Comparison of ENCODE assay signal across 1 cellular context in the genomic region with DNA sequence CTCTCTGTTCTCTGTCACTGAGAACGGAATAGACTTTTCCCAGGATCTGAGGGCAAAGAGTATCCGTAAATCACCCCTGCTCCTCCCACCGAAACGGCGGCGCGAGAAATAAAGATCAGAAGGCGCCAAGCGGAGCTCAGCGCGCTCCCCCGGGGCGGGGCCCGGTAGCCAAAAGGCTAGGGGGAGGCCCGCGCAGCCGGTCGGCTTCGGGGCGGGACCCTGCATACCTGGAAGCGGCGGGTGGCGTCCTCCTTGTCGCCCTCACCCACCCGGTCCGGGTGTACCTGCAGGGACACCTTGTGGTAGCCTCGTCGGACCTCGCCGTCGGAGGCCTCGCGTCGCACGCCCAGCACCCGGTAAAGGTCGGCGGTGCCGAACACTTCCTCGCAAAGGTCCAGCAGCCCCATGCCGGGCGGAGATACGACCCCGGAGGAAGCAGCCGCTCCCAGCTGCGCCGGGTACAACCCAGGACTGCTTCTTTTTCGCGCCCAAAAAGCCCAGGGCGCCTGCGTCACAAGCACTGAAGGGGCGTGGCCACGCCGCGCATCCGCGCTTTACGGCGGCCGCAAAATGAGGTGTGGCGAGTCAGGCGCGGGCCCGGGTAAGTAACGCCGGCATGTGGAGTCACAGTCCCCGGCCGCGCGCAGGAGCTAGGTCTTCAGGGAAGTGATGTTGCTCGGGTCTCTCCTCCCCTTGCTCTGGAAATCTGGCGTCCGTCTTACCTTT.
TF ChIP-seq lines count a peak whose summit lies in the region.

A gene with protein sequence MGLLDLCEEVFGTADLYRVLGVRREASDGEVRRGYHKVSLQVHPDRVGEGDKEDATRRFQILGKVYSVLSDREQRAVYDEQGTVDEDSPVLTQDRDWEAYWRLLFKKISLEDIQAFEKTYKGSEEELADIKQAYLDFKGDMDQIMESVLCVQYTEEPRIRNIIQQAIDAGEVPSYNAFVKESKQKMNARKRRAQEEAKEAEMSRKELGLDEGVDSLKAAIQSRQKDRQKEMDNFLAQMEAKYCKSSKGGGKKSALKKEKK (minus strand): TSS at position 473 of the 726 bp plus-strand sequence. CDS start 66 bp downstream, at position 407.

TF ChIP-seq in K562, 482 proteins besides CTCF, POLR2A, EP300 and RAD21 (continued from another document and continues in another):
- TF ChIP-seq HMGN3 (IDR thresholded peaks at IDR 0.05; ENCODE audit: borderline replicate concordance, extremely low read depth, insufficient read length, low read depth, low read length) (peak; percentile 98), U2AF2 (optimal IDR thresholded peaks at IDR 0.05; ENCODE audit: low read depth, low read length) (no peak), ZNF75A (CRISPR knock-in tag; IDR thresholded peaks at IDR 0.05) (peak; percentile 55; the same call in 1 of the 2 replicates), HIVEP1 (CRISPR knock-in tag; IDR thresholded peaks at IDR 0.05) (0 out of 2 replicates have a peak, but pooled peaks have one; percentile 18), CBFB (CRISPR knock-in tag; IDR thresholded peaks at IDR 0.05) (peak; percentile 74; the same call in 1 of the 2 replicates), ZNF76 (CRISPR knock-in tag; IDR thresholded peaks at IDR 0.05; ENCODE audit: borderline replicate concordance) (peak; percentile 82; the same call in 1 of the 2 replicates), ZNF274 (IDR thresholded peaks at IDR 0.05; ENCODE audit: borderline replicate concordance, low read depth, low read length) (no peak), MECOM (CRISPR knock-in tag; IDR thresholded peaks at IDR 0.05) (no peak), NCOA2 (IDR thresholded peaks at IDR 0.05; ENCODE audit: partially characterized antibody in 2 of 2) (no peak), CCAR2 (IDR thresholded peaks at IDR 0.05; ENCODE audit: low read depth, low read length) (no peak), PTTG1 (tag; IDR thresholded peaks at IDR 0.05; ENCODE audit: low read depth) (no peak), SPI1 (IDR thresholded peaks at IDR 0.05; ENCODE audit: borderline replicate concordance, low read depth, low read length) (peak; percentile 46; the same call in 1 of the 2 replicates), ZNF695 (CRISPR knock-in tag; IDR thresholded peaks at IDR 0.05) (0 out of 2 replicates have a peak, but pooled peaks have one; percentile 49), NFATC3 (IDR thresholded peaks at IDR 0.05) (no peak), ZNF12 (CRISPR knock-in tag; IDR thresholded peaks at IDR 0.05) (peak; percentile 84), GTF2E2 (tag; IDR thresholded peaks at IDR 0.05) (peak; percentile 92; the same call in 1 of the 2 replicates), NUFIP1 (IDR thresholded peaks at IDR 0.05; ENCODE audit: partially characterized antibody) (no peak), HNRNPLL (IDR thresholded peaks at IDR 0.05; ENCODE audit: low read depth, low read length, poor library complexity, severe bottlenecking) (peak; percentile 81), HEY1 (CRISPR knock-in tag; IDR thresholded peaks at IDR 0.05; ENCODE audit: borderline replicate concordance) (no peak; the same call in 1 of the 2 replicates), RFX7 (CRISPR knock-in tag; IDR thresholded peaks at IDR 0.05) (peak; percentile 37; the same call in 1 of the 2 replicates), ESRRA (IDR thresholded peaks at IDR 0.05; ENCODE audit: borderline replicate concordance, low read depth) (peak; percentile 79)
- TF ChIP-seq, protein P1, sequence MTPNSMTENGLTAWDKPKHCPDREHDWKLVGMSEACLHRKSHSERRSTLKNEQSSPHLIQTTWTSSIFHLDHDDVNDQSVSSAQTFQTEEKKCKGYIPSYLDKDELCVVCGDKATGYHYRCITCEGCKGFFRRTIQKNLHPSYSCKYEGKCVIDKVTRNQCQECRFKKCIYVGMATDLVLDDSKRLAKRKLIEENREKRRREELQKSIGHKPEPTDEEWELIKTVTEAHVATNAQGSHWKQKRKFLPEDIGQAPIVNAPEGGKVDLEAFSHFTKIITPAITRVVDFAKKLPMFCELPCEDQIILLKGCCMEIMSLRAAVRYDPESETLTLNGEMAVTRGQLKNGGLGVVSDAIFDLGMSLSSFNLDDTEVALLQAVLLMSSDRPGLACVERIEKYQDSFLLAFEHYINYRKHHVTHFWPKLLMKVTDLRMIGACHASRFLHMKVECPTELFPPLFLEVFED (CRISPR knock-in tag; conservative IDR thresholded peaks at IDR 0.05): peak; percentile 79
- TF ChIP-seq, protein P2, sequence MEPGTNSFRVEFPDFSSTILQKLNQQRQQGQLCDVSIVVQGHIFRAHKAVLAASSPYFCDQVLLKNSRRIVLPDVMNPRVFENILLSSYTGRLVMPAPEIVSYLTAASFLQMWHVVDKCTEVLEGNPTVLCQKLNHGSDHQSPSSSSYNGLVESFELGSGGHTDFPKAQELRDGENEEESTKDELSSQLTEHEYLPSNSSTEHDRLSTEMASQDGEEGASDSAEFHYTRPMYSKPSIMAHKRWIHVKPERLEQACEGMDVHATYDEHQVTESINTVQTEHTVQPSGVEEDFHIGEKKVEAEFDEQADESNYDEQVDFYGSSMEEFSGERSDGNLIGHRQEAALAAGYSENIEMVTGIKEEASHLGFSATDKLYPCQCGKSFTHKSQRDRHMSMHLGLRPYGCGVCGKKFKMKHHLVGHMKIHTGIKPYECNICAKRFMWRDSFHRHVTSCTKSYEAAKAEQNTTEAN (CRISPR knock-in tag; IDR thresholded peaks at IDR 0.05): peak; percentile 27; the same call in 1 of the 2 replicates
- TF ChIP-seq, protein P3, sequence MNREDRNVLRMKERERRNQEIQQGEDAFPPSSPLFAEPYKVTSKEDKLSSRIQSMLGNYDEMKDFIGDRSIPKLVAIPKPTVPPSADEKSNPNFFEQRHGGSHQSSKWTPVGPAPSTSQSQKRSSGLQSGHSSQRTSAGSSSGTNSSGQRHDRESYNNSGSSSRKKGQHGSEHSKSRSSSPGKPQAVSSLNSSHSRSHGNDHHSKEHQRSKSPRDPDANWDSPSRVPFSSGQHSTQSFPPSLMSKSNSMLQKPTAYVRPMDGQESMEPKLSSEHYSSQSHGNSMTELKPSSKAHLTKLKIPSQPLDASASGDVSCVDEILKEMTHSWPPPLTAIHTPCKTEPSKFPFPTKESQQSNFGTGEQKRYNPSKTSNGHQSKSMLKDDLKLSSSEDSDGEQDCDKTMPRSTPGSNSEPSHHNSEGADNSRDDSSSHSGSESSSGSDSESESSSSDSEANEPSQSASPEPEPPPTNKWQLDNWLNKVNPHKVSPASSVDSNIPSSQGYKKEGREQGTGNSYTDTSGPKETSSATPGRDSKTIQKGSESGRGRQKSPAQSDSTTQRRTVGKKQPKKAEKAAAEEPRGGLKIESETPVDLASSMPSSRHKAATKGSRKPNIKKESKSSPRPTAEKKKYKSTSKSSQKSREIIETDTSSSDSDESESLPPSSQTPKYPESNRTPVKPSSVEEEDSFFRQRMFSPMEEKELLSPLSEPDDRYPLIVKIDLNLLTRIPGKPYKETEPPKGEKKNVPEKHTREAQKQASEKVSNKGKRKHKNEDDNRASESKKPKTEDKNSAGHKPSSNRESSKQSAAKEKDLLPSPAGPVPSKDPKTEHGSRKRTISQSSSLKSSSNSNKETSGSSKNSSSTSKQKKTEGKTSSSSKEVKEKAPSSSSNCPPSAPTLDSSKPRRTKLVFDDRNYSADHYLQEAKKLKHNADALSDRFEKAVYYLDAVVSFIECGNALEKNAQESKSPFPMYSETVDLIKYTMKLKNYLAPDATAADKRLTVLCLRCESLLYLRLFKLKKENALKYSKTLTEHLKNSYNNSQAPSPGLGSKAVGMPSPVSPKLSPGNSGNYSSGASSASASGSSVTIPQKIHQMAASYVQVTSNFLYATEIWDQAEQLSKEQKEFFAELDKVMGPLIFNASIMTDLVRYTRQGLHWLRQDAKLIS (CRISPR knock-in tag; IDR thresholded peaks at IDR 0.05): peak; percentile 99
- TF ChIP-seq, protein P4, sequence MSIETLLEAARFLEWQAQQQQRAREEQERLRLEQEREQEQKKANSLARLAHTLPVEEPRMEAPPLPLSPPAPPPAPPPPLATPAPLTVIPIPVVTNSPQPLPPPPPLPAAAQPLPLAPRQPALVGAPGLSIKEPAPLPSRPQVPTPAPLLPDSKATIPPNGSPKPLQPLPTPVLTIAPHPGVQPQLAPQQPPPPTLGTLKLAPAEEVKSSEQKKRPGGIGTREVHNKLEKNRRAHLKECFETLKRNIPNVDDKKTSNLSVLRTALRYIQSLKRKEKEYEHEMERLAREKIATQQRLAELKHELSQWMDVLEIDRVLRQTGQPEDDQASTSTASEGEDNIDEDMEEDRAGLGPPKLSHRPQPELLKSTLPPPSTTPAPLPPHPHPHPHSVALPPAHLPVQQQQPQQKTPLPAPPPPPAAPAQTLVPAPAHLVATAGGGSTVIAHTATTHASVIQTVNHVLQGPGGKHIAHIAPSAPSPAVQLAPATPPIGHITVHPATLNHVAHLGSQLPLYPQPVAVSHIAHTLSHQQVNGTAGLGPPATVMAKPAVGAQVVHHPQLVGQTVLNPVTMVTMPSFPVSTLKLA (conservative IDR thresholded peaks at IDR 0.05): peak; percentile 95 to 97
- TF ChIP-seq, protein P5, sequence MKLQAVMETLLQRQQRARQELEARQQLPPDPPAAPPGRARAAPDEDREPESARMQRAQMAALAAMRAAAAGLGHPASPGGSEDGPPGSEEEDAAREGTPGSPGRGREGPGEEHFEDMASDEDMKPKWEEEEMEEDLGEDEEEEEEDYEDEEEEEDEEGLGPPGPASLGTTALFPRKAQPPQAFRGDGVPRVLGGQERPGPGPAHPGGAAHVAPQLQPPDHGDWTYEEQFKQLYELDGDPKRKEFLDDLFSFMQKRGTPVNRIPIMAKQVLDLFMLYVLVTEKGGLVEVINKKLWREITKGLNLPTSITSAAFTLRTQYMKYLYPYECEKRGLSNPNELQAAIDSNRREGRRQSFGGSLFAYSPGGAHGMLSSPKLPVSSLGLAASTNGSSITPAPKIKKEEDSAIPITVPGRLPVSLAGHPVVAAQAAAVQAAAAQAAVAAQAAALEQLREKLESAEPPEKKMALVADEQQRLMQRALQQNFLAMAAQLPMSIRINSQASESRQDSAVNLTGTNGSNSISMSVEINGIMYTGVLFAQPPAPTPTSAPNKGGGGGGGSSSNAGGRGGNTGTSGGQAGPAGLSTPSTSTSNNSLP (IDR thresholded peaks at IDR 0.05; ENCODE audit: borderline replicate concordance, low read depth, low read length): no peak
- TF ChIP-seq, protein P6, sequence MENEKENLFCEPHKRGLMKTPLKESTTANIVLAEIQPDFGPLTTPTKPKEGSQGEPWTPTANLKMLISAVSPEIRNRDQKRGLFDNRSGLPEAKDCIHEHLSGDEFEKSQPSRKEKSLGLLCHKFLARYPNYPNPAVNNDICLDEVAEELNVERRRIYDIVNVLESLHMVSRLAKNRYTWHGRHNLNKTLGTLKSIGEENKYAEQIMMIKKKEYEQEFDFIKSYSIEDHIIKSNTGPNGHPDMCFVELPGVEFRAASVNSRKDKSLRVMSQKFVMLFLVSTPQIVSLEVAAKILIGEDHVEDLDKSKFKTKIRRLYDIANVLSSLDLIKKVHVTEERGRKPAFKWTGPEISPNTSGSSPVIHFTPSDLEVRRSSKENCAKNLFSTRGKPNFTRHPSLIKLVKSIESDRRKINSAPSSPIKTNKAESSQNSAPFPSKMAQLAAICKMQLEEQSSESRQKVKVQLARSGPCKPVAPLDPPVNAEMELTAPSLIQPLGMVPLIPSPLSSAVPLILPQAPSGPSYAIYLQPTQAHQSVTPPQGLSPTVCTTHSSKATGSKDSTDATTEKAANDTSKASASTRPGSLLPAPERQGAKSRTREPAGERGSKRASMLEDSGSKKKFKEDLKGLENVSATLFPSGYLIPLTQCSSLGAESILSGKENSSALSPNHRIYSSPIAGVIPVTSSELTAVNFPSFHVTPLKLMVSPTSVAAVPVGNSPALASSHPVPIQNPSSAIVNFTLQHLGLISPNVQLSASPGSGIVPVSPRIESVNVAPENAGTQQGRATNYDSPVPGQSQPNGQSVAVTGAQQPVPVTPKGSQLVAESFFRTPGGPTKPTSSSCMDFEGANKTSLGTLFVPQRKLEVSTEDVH (IDR thresholded peaks at IDR 0.05; ENCODE audit: low read depth, partially characterized antibody): peak; percentile 94
- TF ChIP-seq, protein P7, sequence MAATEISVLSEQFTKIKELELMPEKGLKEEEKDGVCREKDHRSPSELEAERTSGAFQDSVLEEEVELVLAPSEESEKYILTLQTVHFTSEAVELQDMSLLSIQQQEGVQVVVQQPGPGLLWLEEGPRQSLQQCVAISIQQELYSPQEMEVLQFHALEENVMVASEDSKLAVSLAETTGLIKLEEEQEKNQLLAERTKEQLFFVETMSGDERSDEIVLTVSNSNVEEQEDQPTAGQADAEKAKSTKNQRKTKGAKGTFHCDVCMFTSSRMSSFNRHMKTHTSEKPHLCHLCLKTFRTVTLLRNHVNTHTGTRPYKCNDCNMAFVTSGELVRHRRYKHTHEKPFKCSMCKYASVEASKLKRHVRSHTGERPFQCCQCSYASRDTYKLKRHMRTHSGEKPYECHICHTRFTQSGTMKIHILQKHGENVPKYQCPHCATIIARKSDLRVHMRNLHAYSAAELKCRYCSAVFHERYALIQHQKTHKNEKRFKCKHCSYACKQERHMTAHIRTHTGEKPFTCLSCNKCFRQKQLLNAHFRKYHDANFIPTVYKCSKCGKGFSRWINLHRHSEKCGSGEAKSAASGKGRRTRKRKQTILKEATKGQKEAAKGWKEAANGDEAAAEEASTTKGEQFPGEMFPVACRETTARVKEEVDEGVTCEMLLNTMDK (IDR thresholded peaks at IDR 0.05; ENCODE audit: borderline replicate concordance, insufficient read depth, low read depth, low read length, poor library complexity, severe bottlenecking): no peak
- TF ChIP-seq, protein P8, sequence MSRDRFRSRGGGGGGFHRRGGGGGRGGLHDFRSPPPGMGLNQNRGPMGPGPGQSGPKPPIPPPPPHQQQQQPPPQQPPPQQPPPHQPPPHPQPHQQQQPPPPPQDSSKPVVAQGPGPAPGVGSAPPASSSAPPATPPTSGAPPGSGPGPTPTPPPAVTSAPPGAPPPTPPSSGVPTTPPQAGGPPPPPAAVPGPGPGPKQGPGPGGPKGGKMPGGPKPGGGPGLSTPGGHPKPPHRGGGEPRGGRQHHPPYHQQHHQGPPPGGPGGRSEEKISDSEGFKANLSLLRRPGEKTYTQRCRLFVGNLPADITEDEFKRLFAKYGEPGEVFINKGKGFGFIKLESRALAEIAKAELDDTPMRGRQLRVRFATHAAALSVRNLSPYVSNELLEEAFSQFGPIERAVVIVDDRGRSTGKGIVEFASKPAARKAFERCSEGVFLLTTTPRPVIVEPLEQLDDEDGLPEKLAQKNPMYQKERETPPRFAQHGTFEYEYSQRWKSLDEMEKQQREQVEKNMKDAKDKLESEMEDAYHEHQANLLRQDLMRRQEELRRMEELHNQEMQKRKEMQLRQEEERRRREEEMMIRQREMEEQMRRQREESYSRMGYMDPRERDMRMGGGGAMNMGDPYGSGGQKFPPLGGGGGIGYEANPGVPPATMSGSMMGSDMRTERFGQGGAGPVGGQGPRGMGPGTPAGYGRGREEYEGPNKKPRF (IDR thresholded peaks at IDR 0.05; ENCODE audit: low read depth, low read length): no peak
- TF ChIP-seq, protein P9, sequence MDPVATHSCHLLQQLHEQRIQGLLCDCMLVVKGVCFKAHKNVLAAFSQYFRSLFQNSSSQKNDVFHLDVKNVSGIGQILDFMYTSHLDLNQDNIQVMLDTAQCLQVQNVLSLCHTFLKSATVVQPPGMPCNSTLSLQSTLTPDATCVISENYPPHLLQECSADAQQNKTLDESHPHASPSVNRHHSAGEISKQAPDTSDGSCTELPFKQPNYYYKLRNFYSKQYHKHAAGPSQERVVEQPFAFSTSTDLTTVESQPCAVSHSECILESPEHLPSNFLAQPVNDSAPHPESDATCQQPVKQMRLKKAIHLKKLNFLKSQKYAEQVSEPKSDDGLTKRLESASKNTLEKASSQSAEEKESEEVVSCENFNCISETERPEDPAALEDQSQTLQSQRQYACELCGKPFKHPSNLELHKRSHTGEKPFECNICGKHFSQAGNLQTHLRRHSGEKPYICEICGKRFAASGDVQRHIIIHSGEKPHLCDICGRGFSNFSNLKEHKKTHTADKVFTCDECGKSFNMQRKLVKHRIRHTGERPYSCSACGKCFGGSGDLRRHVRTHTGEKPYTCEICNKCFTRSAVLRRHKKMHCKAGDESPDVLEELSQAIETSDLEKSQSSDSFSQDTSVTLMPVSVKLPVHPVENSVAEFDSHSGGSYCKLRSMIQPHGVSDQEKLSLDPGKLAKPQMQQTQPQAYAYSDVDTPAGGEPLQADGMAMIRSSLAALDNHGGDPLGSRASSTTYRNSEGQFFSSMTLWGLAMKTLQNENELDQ (CRISPR knock-in tag; IDR thresholded peaks at IDR 0.05; ENCODE audit: borderline replicate concordance): peak; percentile 90; the same call in 1 of the 2 replicates
